8 cellular contexts compared by ENCODE assay signal in the genomic region with DNA sequence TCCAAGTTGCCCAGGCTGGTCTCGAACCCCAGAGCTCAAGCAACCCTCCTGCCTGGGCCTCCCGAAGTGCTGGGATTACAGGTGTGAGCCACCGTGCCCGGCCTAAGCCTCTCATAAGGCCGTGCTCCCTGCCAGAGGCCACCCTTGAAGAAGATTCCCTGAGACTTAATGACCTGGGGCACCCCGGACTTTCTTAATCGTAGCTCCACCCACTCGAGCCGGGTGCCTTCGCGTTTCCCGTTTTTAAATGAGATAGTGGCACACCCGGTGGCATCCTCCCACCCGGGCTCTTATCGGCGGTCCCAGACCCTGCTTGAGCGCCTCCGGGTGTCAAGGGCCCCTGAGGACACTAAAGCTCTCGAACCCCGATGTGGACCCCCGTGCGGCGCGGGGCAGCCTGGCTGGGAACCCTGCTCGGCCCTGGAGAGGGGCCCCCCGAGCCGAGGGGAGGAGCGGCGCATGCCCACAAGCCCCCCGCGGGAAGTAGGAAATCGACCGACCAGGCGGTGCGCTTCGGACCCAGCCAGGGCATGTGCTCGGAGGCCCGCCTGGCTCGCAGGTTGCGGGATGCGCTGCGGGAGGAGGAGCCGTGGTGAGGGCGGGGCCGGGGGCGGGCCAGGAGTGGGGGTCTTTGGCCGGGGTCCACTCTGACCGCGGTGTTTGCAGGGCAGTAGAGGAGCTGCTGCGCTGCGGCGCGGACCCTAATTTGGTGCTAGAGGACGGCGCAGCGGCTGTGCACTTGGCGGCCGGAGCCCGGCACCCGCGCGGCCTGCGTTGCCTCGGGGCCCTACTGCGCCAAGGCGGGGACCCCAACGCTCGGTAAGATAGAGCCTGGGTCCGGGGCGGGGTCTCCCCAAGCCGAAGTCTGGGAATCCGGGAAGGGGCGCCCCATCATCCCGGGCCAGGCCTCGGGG. TPM values are rescaled to one million over a fixed set of nuclear protein-coding genes. Genes with fewer than 3 reads are reported as not detected.
DNase-seq lines count a peak whose midpoint lies in the region; ATAC-seq and TF ChIP-seq lines count a peak whose summit lies in the region.

Gene ANKLE1 (plus strand): TSS at position 511 of the 914 bp plus-strand sequence. CDS start 20 bp downstream, at position 531.

- DNase-seq in NCI-H748 (lab: John Stamatoyannopoulos, UW; ENCODE audit: unreplicated experiment) (peak; percentile 38), NCI-H748 treated with DMSO at 0.1 percent for 48 hours (lab: John Stamatoyannopoulos, UW) (no peak), MM.1S (no peak), glutamatergic neuron (peak; percentile 78), SHP77 (lab: John Stamatoyannopoulos, UW) (no peak)
- DNase-seq in activated CD8-positive, alpha-beta memory T cell treated with anti-CD3 and anti-CD28 coated beads, Interleukin-2, amount 10 ng/mL, durations not matched to agents 7 days and 5 days, result peak; percentile 60

- H3K9ac ChIP-seq in MM.1S (ENCODE audit: low read length), result no peak within 1 kb of the TSS
- no peak within 1 kb of the TSS for H3K9ac ChIP-seq in rectal smooth muscle tissue (ENCODE audit: low read length)

- TF ChIP-seq CTCF in MM.1S (IDR thresholded peaks at IDR 0.05; ENCODE audit: low read length), result no peak
- TF ChIP-seq CTCF in glutamatergic neuron (IDR thresholded peaks at IDR 0.05; ENCODE audit: partially characterized antibody, unreplicated experiment), result no peak

- no peaks in the 10 kb centered on the region for H3K79me2 ChIP-seq in MM.1S (ENCODE audit: low read length)

- H3K27me3 Mint-ChIP-seq in activated CD8-positive, alpha-beta memory T cell treated with anti-CD3 and anti-CD28 coated beads, Interleukin-2, amount 10 ng/mL, durations not matched to agents 7 days and 5 days, result no peaks in the 10 kb centered on the region
- peaks cover 2% of the 10 kb centered on the region for H3K27me3 Mint-ChIP-seq in glutamatergic neuron (ENCODE audit: unreplicated experiment)

- H3K36me3 ChIP-seq in MM.1S (replicated peaks; ENCODE audit: insufficient read depth, low read length), result no peaks in the 10 kb centered on the region
- H3K36me3 ChIP-seq in rectal smooth muscle tissue (ENCODE audit: control insufficient read depth, insufficient read depth, low read length), result peaks cover 3% of the 10 kb centered on the region

- H3K27ac ChIP-seq in MM.1S (ENCODE audit: low read length), result no peak within 1 kb of the TSS
- H3K27ac ChIP-seq in rectal smooth muscle tissue (ENCODE audit: low read depth, low read length), result no peak within 1 kb of the TSS

- peak within 1 kb of the TSS; percentile 74 for H2AFZ ChIP-seq in MM.1S (ENCODE audit: low read length)

- no peaks in the 10 kb centered on the region for H3K9me3 Mint-ChIP-seq in activated CD8-positive, alpha-beta memory T cell treated with anti-CD3 and anti-CD28 coated beads, Interleukin-2, amount 10 ng/mL, durations not matched to agents 7 days and 5 days (ENCODE audit: low read depth)
- peaks cover 2% of the 10 kb centered on the region for H3K9me3 Mint-ChIP-seq in glutamatergic neuron (ENCODE audit: unreplicated experiment)

- CTCF ChIA-PET in activated CD8-positive, alpha-beta memory T cell treated with anti-CD3 and anti-CD28 coated beads, Interleukin-2, amount 10 ng/mL, durations not matched to agents 7 days and 5 days (lab: Charles Lee), result interaction anchor here (0.6 to 7.6 kb wide), 21 partner anchors 9 to 741 kb away, joined by 3 to 132 read pairs (median 4); partner anchors contain the start of genes ABHD8, BABAM1, USE1 and USHBP1

- peaks cover 6% of the 10 kb centered on the region for H3K4me1 Mint-ChIP-seq in activated CD8-positive, alpha-beta memory T cell treated with anti-CD3 and anti-CD28 coated beads, Interleukin-2, amount 10 ng/mL, durations not matched to agents 7 days and 5 days
- H3K4me1 Mint-ChIP-seq in glutamatergic neuron (ENCODE audit: low read depth, unreplicated experiment), result peaks cover 2% of the 10 kb centered on the region

- H3K4me3 Mint-ChIP-seq in activated CD8-positive, alpha-beta memory T cell treated with anti-CD3 and anti-CD28 coated beads, Interleukin-2, amount 10 ng/mL, durations not matched to agents 7 days and 5 days, result peak within 1 kb of the TSS; percentile 79
- H3K4me3 Mint-ChIP-seq in glutamatergic neuron (ENCODE audit: unreplicated experiment), result peak within 1 kb of the TSS; percentile 84

- H3K4me3 ChIP-seq in MM.1S (ENCODE audit: low read length), result peak within 1 kb of the TSS; percentile 44
- H3K4me3 ChIP-seq in rectal smooth muscle tissue (ENCODE audit: low read length), result peak within 1 kb of the TSS; percentile 65

- H3K4me1 ChIP-seq in MM.1S (ENCODE audit: low read length) (peaks cover 12% of the 10 kb centered on the region; the same call in 1 of the 2 replicates), rectal smooth muscle tissue (ENCODE audit: control insufficient read depth, insufficient read depth, low read length) (no peaks in the 10 kb centered on the region)

- ATAC-seq in activated CD8-positive, alpha-beta memory T cell treated with anti-CD3 and anti-CD28 coated beads, Interleukin-2, amount 10 ng/mL, durations not matched to agents 7 days and 5 days, result peak; percentile 56
- no peak for ATAC-seq in HG03520 (IDR thresholded peaks at IDR 0.05; ENCODE audit: unreplicated experiment)

- peaks cover 14% of the 10 kb centered on the region for H3K36me3 Mint-ChIP-seq in activated CD8-positive, alpha-beta memory T cell treated with anti-CD3 and anti-CD28 coated beads, Interleukin-2, amount 10 ng/mL, durations not matched to agents 7 days and 5 days
- no peaks in the 10 kb centered on the region for H3K36me3 Mint-ChIP-seq in glutamatergic neuron (ENCODE audit: unreplicated experiment)

- no peaks in the 10 kb centered on the region for H3K9me2 ChIP-seq in MM.1S (replicated peaks; ENCODE audit: insufficient read depth, low read length)

- peaks cover 22% of the 10 kb centered on the region for H3K27me3 ChIP-seq in MM.1S (replicated peaks; ENCODE audit: insufficient read depth, low read length)
- H3K27me3 ChIP-seq in rectal smooth muscle tissue (ENCODE audit: control insufficient read depth, insufficient read depth, low read length), result peaks cover 9% of the 10 kb centered on the region

- no peaks in the 10 kb centered on the region for H3K9me3 ChIP-seq in MM.1S (replicated peaks; ENCODE audit: insufficient read depth, low read length)

- H4K20me1 ChIP-seq in MM.1S (ENCODE audit: insufficient read depth, low read length), result no peaks in the 10 kb centered on the region

- H3F3A ChIP-seq in MM.1S (ENCODE audit: insufficient read depth, low read length), result no peaks in the 10 kb centered on the region

- peak within 1 kb of the TSS; percentile 88 for H3K4me2 ChIP-seq in MM.1S (ENCODE audit: low read depth, low read length)

- H3K27ac Mint-ChIP-seq in activated CD8-positive, alpha-beta memory T cell treated with anti-CD3 and anti-CD28 coated beads, Interleukin-2, amount 10 ng/mL, durations not matched to agents 7 days and 5 days, result peak within 1 kb of the TSS; percentile 72
- peak within 1 kb of the TSS; percentile 79 for H3K27ac Mint-ChIP-seq in glutamatergic neuron (ENCODE audit: unreplicated experiment)

RNA-seq across cellular contexts. Expression of gene ANKLE1, which starts in this region (rescaled TPM):
- 10 to 100 TPM in 1 of 2 experiments, 1 to 10 TPM in 1; 9.2 to 17.2 TPM for total RNA-seq in activated CD8-positive, alpha-beta memory T cell treated with anti-CD3 and anti-CD28 coated beads, Interleukin-2, amount 10 ng/mL, durations not matched to agents 7 days and 5 days
- total RNA-seq in glutamatergic neuron (ENCODE audit: unreplicated experiment), result 9.3 TPM

Comparison
In these comparisons a context has a peak if more than half of its experiments do, and no peak if none do; other contexts are left out.
1. DNase-seq: peak in NCI-H748 (single experiment), activated CD8-positive, alpha-beta memory T cell treated with anti-CD3 and anti-CD28 coated beads, Interleukin-2, amount 10 ng/mL, durations not matched to agents 7 days and 5 days (single experiment) and glutamatergic neuron (single experiment); none in NCI-H748 treated with DMSO at 0.1 percent for 48 hours (single experiment), MM.1S (single experiment) and SHP77 (0 of 2).